Comparison of ENCODE assay signal across 19 cellular contexts in the genomic region with DNA sequence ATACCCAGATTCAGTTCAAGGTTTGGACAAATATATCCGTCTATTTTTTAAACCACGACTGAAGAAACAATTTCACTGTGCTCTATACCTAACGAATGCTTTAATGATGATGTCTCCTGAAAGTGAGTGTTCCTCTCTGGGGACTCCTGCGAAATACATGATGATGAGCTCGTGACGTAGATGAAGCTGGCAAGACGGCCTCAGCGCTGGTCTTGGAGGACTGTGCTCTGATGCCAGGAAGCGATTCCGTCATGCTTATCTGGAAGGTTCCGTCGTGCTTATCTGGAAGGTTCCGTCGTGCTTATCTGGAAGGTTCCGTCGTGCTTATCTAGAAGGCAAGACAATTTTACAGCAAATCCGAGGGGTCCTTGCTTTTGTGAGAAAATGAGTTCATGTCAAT.
"Had no signal": no experiment of that assay in that cellular context is flagged by ENCODE, and none has a peak within 500 bp of the region (broad histone marks: within the 10 kb centered on the region; RNA-seq: fewer than 3 reads in every experiment).

No MANE protein-coding gene starts in this region.

- DNase-seq: IMR-90, Karpas-422, KG1, MG63, NCI-H1092, NCI-H1105 treated with DMSO at 0.1 percent for 48 hours, NCI-H1417 treated with DMSO at 0.1 percent for 48 hours, NCI-H146, NCI-H1694 treated with DMSO at 0.1 percent for 48 hours, NCI-H1930, NCI-H2081, NCI-H2107, NCI-H2227 treated with DMSO at 0.1 percent for 48 hours, NCI-H524, NCI-H69, NCI-H774, Right ventricle myocardium superior, RPMI8226, SIG-M5 had no signal
